1 cellular context compared by ENCODE assay signal in the genomic region with DNA sequence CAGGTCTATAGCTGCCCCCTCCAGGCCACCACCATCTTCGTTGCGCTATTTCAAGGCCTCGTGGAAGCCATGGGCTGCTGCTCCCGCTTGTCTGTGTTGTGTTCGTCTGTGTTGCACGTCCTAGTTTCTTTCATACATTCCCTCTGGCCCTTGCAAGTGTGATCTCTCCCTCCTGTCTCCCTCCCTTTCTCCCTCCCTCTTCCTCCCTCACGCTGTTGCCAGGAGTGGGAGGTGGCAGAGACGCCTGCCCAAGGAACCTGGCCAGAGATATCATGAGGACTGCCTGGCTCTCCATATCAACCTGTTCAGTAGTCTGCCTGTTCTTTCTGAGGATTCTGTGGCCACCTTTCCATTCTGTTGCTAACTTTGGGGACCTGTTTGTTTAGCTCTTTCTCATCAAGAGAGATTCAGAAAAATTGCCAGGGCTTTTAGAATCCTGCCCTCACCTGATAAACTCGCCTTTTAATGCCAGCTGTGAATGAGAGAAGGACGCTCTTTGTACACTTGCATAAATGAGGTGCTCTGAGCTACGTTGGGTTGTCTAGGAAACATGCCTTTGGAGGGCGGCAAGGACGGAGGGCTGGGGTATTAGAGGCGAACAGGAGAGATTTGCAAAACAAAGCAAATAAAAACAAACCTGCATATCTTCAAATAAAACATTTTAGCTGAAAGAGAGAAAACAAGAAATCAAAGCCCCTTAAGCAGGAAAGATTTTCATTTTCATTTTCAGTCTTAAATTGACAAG.
TF ChIP-seq lines count a peak whose summit lies in the region.

No MANE protein-coding gene starts in this region.

TF ChIP-seq in WTC11, 78 proteins besides CTCF, POLR2A, EP300 and RAD21 (continued from another document):
- TF ChIP-seq KAT7 (CRISPR knock-in tag; IDR thresholded peaks at IDR 0.05; ENCODE audit: borderline replicate concordance) (no peak), AR (CRISPR knock-in tag; IDR thresholded peaks at IDR 0.05) (no peak)
